ENCODE assay signal across 19 cellular contexts in the genomic region with DNA sequence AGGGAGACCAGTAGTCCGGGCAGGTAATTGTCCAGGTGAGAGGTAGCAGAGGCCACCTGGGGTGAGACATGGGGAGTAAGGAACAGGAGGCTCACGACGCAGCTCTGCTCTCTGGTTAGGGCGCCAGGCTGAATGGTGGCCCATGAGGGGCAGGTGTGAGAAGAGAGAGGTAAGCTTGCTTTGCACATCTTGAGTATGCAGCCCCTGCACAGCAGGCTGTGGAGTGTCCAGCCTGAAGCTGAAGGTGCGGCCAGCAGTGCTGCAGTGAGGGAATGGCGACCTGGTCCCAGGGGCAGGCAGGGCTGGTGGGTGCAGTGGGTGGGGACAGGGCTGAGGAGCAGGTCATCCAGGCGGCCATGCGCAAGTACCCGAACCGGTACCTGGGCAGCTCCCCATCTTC. TPM values are rescaled to one million over a fixed set of nuclear protein-coding genes. Genes with fewer than 3 reads are reported as not detected.
"Had no signal": no experiment of that assay in that cellular context is flagged by ENCODE, and none has a peak within 500 bp of the region (broad histone marks: within the 10 kb centered on the region; RNA-seq: fewer than 3 reads in every experiment).

No MANE protein-coding gene starts in this region.

- DNase-seq: effector memory CD8-positive, alpha-beta T cell; gastrocnemius medialis; heart right ventricle; kidney glomerular epithelial cell; mammary epithelial cell; naive thymus-derived CD4-positive, alpha-beta T cell; nephron progenitor cell; sigmoid colon; stimulated activated CD4-positive, alpha-beta T cell treated with anti-CD3 and anti-CD28 coated beads, Interleukin-2, amount 100 ng/mL, for 24 hours; stimulated activated naive CD4-positive, alpha-beta T cell; stomach; transverse colon; uterus had no signal

- H3K36me3 ChIP-seq: gastrocnemius medialis, transverse colon, uterus had no signal

- H3K9me3 ChIP-seq: esophagus muscularis mucosa, gastrocnemius medialis, sigmoid colon, stomach, thoracic aorta, transverse colon, uterus had no signal

- H3K27me3 ChIP-seq: esophagus muscularis mucosa, sigmoid colon, stomach, transverse colon, uterus had no signal

- H3K27ac ChIP-seq: epithelial cell of prostate, esophagus muscularis mucosa, gastrocnemius medialis, heart right ventricle, sigmoid colon, skin epidermis, stomach, thoracic aorta, transverse colon, uterus had no signal

- ATAC-seq: effector memory CD8-positive, alpha-beta T cell had no signal

- H3K4me1 ChIP-seq: gastrocnemius medialis had no signal

- FAIRE-seq: islet of Langerhans had no signal

- H3K4me3 ChIP-seq: esophagus muscularis mucosa, gastrocnemius medialis, heart right ventricle, sigmoid colon, skin epidermis, stomach, thoracic aorta, transverse colon, uterus had no signal

RNA-seq across cellular contexts. Expression of gene PRELID3A, which starts 15.7 kb away (rescaled TPM):
- total RNA-seq: mononuclear cell had no signal
